Comparison of ENCODE assay signal across 13 cellular contexts in the genomic region with DNA sequence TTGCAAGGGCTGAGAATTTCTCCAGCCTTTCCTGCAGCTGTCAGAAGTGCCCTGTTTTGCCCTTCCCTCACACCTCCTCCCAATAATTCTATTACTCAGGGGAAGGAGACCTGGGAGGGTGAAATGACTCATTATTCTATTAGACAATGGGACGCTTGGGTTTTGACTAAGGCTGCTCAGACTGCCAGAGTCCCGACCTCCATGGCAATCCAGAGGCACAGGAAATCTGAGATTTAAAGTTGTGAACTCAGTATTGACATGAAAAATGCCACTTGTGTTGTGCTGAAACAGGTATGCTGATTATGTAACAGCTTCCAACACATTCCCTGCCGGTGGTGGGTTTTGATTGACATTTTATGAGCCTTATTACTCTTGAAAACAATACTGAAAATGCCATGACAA.
DNase-seq lines count a peak whose midpoint lies in the region; ATAC-seq and TF ChIP-seq lines count a peak whose summit lies in the region.
"Had no signal": no experiment of that assay in that cellular context is flagged by ENCODE, and none has a peak within 500 bp of the region (broad histone marks: within the 10 kb centered on the region; RNA-seq: fewer than 3 reads in every experiment).

No MANE protein-coding gene starts in this region.

- no peaks in the 10 kb centered on the region for H3K36me3 ChIP-seq in neural progenitor cell
- H3K36me3 ChIP-seq in thyroid gland = no peaks in the 10 kb centered on the region
- H3K36me3 ChIP-seq: BLaER1, vagina had no signal

- no peaks in the 10 kb centered on the region for H3K36me3 Mint-ChIP-seq in neural progenitor cell
- H3K36me3 Mint-ChIP-seq in H9 (ENCODE audit: insufficient read depth in 1 of 3, low read depth in 3 of 3) = no peaks in the 10 kb centered on the region

- H3F3A ChIP-seq in neural progenitor cell (ENCODE audit: low read depth) = no peaks in the 10 kb centered on the region

- H3K9ac ChIP-seq in neural progenitor cell = no peak overlapping the region
- H3K9ac ChIP-seq in H9 (ENCODE audit: extremely low read depth, insufficient read length, low read length) = no peak overlapping the region
- H3K9ac ChIP-seq: BLaER1 had no signal

- H3K27ac Mint-ChIP-seq in neural progenitor cell = no peak overlapping the region
- 0 out of 7 replicates have a peak overlapping the region, but pooled peaks of 1 of the 3 experiments have one; percentile 50 for H3K27ac Mint-ChIP-seq in H9
- H3K27ac Mint-ChIP-seq: effector memory CD8-positive, alpha-beta T cell had no signal

- no peak overlapping the region for H2BK20ac ChIP-seq in H9 (ENCODE audit: low read depth, low read length, poor library complexity, severe bottlenecking)

- no peak overlapping the region for H4K91ac ChIP-seq in H9 (ENCODE audit: insufficient read length, low read depth, low read length)

- H3K4me2 ChIP-seq in neural progenitor cell (no peak overlapping the region), H9 (ENCODE audit: insufficient read depth, insufficient read length, low read length) (no peak overlapping the region)
- H3K4me2 ChIP-seq: BLaER1 had no signal

- intact Hi-C loops in thyroid gland (cut with DNase I) = no loop called here

- no peak overlapping the region for H3K27ac ChIP-seq in neural progenitor cell
- no peak overlapping the region for H3K27ac ChIP-seq in H9 (ENCODE audit: insufficient read length, low read depth, low read length)
- no peak overlapping the region for H3K27ac ChIP-seq in thyroid gland
- H3K27ac ChIP-seq: BLaER1, vagina had no signal

- no peak overlapping the region for H4K8ac ChIP-seq in H9 (replicated peaks; ENCODE audit: insufficient read length, low read depth, low read length)

- H3K4me1 ChIP-seq in neural progenitor cell (peaks cover 11% of the 10 kb centered on the region), H9 (ENCODE audit: insufficient read depth, low read length) (no peaks in the 10 kb centered on the region), thyroid gland (no peaks in the 10 kb centered on the region)
- H3K4me1 ChIP-seq: BLaER1 had no signal

- no peak overlapping the region for H2BK12ac ChIP-seq in H9 (ENCODE audit: insufficient read length, low read depth, low read length)

- H3K18ac ChIP-seq in H9 (ENCODE audit: insufficient read length, low read depth, low read length) = no peak overlapping the region

- H2AK5ac ChIP-seq in H9 (ENCODE audit: insufficient read length, low read length) = no peak overlapping the region

- peak; percentile 85 for ATAC-seq in esophagus mucosa
- ATAC-seq in GM19397 (IDR thresholded peaks at IDR 0.05; ENCODE audit: unreplicated experiment) = no peak
- ATAC-seq in HG02885 (IDR thresholded peaks at IDR 0.05; ENCODE audit: poor library complexity, unreplicated experiment) = no peak
- ATAC-seq: effector memory CD8-positive, alpha-beta T cell had no signal

- peaks cover 9% of the 10 kb centered on the region for H3K27me3 Mint-ChIP-seq in neural progenitor cell (ENCODE audit: insufficient read depth, low read depth)
- no peaks in the 10 kb centered on the region for H3K27me3 Mint-ChIP-seq in H9 (ENCODE audit: low read depth)
- H3K27me3 Mint-ChIP-seq: effector memory CD8-positive, alpha-beta T cell had no signal

- H3K9me3 Mint-ChIP-seq in neural progenitor cell = no peaks in the 10 kb centered on the region
- no peaks in the 10 kb centered on the region for H3K9me3 Mint-ChIP-seq in H9

- H3T11ph ChIP-seq in H9 (ENCODE audit: low read length) = no peak overlapping the region

- no peak overlapping the region for H3K23ac ChIP-seq in H9 (ENCODE audit: insufficient read length, low read depth, low read length)

- no peak overlapping the region for H3K56ac ChIP-seq in H9 (ENCODE audit: insufficient read length, low read depth, low read length)

- H3K79me1 ChIP-seq in H9 (ENCODE audit: insufficient read depth, low read depth, low read length, poor library complexity, severe bottlenecking) = no peaks in the 10 kb centered on the region

- H4K20me1 ChIP-seq in neural progenitor cell (ENCODE audit: low read depth) = no peaks in the 10 kb centered on the region
- H4K20me1 ChIP-seq in H9 (ENCODE audit: control insufficient read depth, insufficient read depth, insufficient read length) = no peaks in the 10 kb centered on the region
- H4K20me1 ChIP-seq: BLaER1 had no signal

- H4K5ac ChIP-seq in H9 (ENCODE audit: insufficient read length, low read depth, low read length) = no peak overlapping the region

- H3K4me3 Mint-ChIP-seq in neural progenitor cell = no peak overlapping the region
- H3K4me3 Mint-ChIP-seq in H9 = no peak overlapping the region
- H3K4me3 Mint-ChIP-seq: effector memory CD8-positive, alpha-beta T cell had no signal

- H3K27me3 ChIP-seq in neural progenitor cell (no peaks in the 10 kb centered on the region), H9 (ENCODE audit: insufficient read depth, low read length) (no peaks in the 10 kb centered on the region), thyroid gland (no peaks in the 10 kb centered on the region)
- H3K27me3 ChIP-seq: BLaER1, vagina had no signal

- H3K4me1 Mint-ChIP-seq in neural progenitor cell (peaks cover 10% of the 10 kb centered on the region), H9 (peaks cover 5 to 10% of the 10 kb centered on the region in 2 experiments; a peak in 3 of 4 replicates)

- TF ChIP-seq CTCF in neural progenitor cell (IDR thresholded peaks at IDR 0.05) (no peak), H9 (conservative IDR thresholded peaks at IDR 0.05) (no peak), thyroid gland (IDR thresholded peaks at IDR 0.05) (no peak)

- DNase-seq in DMS53 treated with DMSO at 0.1 percent for 48 hours (lab: John Stamatoyannopoulos, UW; ENCODE audit: unreplicated experiment) = peak; percentile 46
- peak; percentile 53 for DNase-seq in NCI-H82 (lab: John Stamatoyannopoulos, UW)
- peak; percentile 29 for DNase-seq in neural progenitor cell (ENCODE audit: low spot score)
- no peak for DNase-seq in H9
- DNase-seq in thyroid gland = no peak
- DNase-seq: effector memory CD8-positive, alpha-beta T cell; GF-D8; hippocampal formation had no signal

- no peak overlapping the region for H2BK120ac ChIP-seq in H9 (ENCODE audit: low read depth, low read length, poor library complexity, severe bottlenecking)

- no peak overlapping the region for H3K14ac ChIP-seq in H9 (ENCODE audit: insufficient read depth, low read length)

- H3K9me3 ChIP-seq in neural progenitor cell (ENCODE audit: low read depth) (no peaks in the 10 kb centered on the region), H9 (ENCODE audit: control insufficient read depth, low read depth, low read length) (no peaks in the 10 kb centered on the region), thyroid gland (no peaks in the 10 kb centered on the region)
- H3K9me3 ChIP-seq: BLaER1, vagina had no signal

- peak overlapping the region; percentile 26 for H2AFZ ChIP-seq in neural progenitor cell (replicated peaks)
- no peak overlapping the region for H2AFZ ChIP-seq in H9 (ENCODE audit: low read length)

- no peaks in the 10 kb centered on the region for H3K23me2 ChIP-seq in H9 (ENCODE audit: insufficient read length, low read depth, low read length, poor library complexity, severe bottlenecking)

- H3K4me3 ChIP-seq in neural progenitor cell (no peak overlapping the region), thyroid gland (replicated peaks in 1 of 3) (no peak overlapping the region)
- H3K4me3 ChIP-seq: BLaER1, vagina had no signal

- H3K79me2 ChIP-seq in neural progenitor cell (ENCODE audit: low read depth) = no peaks in the 10 kb centered on the region
- H3K79me2 ChIP-seq in H9 (ENCODE audit: insufficient read depth, low read length) = no peaks in the 10 kb centered on the region

- H2BK15ac ChIP-seq in H9 (ENCODE audit: low read depth, low read length) = no peak overlapping the region

- TF ChIP-seq POLR2A in thyroid gland (IDR thresholded peaks at IDR 0.05) = no peak

- no CpG with 5 or more reads among the region's 3 CpGs for WGBS in H9 (ENCODE audit: extremely low coverage, insufficient read length, low lambda C conversion rate)
- WGBS in thyroid gland, 2 donors = 42 to 45% methylated on average over 3 of the region's 3 CpGs

- H2BK5ac ChIP-seq in H9 (ENCODE audit: insufficient read length, low read length) = no peak overlapping the region

- H3K4ac ChIP-seq in H9 (ENCODE audit: low read depth, low read length) = no peak overlapping the region

Comparison
In these comparisons a context has a peak if more than half of its experiments do, and no peak if none do; other contexts are left out.
1. DNase-seq: peak in DMS53 treated with DMSO at 0.1 percent for 48 hours (single experiment), NCI-H82 (single experiment) and neural progenitor cell (single experiment); none in H9 (single experiment) and thyroid gland (0 of 2).